In genomic region chr19:7504684-7505083, GRCh38 we compare ENCODE assay signal across 17 cellular contexts.
"Had no signal": no experiment of that assay in that cellular context is flagged by ENCODE, and none has a peak within 500 bp of the region (broad histone marks: within the 10 kb centered on the region; RNA-seq: fewer than 3 reads in every experiment).

No MANE protein-coding gene starts in this region.

- H3K4me3 ChIP-seq: cardiac muscle cell, MG63 had no signal

- H3K27me3 ChIP-seq: brain microvascular endothelial cell had no signal

- H3K27ac ChIP-seq: brain microvascular endothelial cell, cardiac muscle cell had no signal

- DNase-seq: activated CD4-positive, alpha-beta T cell treated with anti-CD3 and anti-CD28 coated beads for 36 hours; activated CD4-positive, alpha-beta T cell treated with anti-CD3 and anti-CD28 coated beads, Interleukin-2, amount 50 U/mL, for 1 hour; activated CD8-positive, alpha-beta memory T cell treated with anti-CD3 and anti-CD28 coated beads, Interleukin-2, amount 50 U/mL, for 4 hours; activated CD8-positive, alpha-beta T cell treated with anti-CD3 and anti-CD28 coated beads for 36 hours; activated gamma-delta T cell treated with Interleukin-2 at 50 U/mL for 16 hours; activated naive CD4-positive, alpha-beta T cell treated with anti-CD3 and anti-CD28 coated beads, Interleukin-2, amount 10 ng/mL, durations not matched to agents 7 days and 5 days; activated naive CD8-positive, alpha-beta T cell treated with anti-CD3 and anti-CD28 coated beads for 36 hours; activated T-cell treated with anti-CD3 and anti-CD28 coated beads, Interleukin-2, amount 50 U/mL, for 72 hours; brain microvascular endothelial cell; MG63; NCI-H1436 treated with DMSO at 0.1 percent for 48 hours; NCI-H187; NCI-H446; NCI-H524; SIG-M5; T-cell had no signal

- H3K36me3 ChIP-seq: brain microvascular endothelial cell, cardiac muscle cell, MG63 had no signal

- H3K9me3 ChIP-seq: MG63 had no signal
